8 cellular contexts compared by ENCODE assay signal in genomic region chr10:11863353-11864105, GRCh38. TPM values are rescaled to one million over a fixed set of nuclear protein-coding genes. Genes with fewer than 3 reads are reported as not detected.
A peak's percentile ranks its signal among the peaks of the same experiment; 100 is the strongest.
DNase-seq lines count a peak whose midpoint lies in the region; ATAC-seq and TF ChIP-seq lines count a peak whose summit lies in the region.

No MANE protein-coding gene starts in this region.

- no peaks in the 10 kb centered on the region for H3K27me3 ChIP-seq in H7 (ENCODE audit: control insufficient read depth, insufficient read depth, low read length)

- H3K36me3 ChIP-seq in H7 (replicated peaks; ENCODE audit: control insufficient read depth, insufficient read depth, low read length): no peaks in the 10 kb centered on the region

- DNase-seq in activated T-cell treated with anti-CD3 and anti-CD28 coated beads for 24 hours (ENCODE audit: low read depth) (peak; percentile 51), omental fat pad (ENCODE audit: low spot score) (no peak), H7 (no peak), 8988T (no peak)
- no peak for DNase-seq in activated T-cell treated with anti-CD3 and anti-CD28 coated beads, Interleukin-2, amount 50 U/mL, for 1 hour
- peak; percentile 69 for DNase-seq in activated CD4-positive, alpha-beta T cell treated with anti-CD3 and anti-CD28 coated beads for 48 hours
- DNase-seq in stimulated activated CD4-positive, alpha-beta T cell treated with anti-CD3 and anti-CD28 coated beads, Interleukin-12 subunit alpha, Interleukin-12 subunit beta, amount 100 ng/mL, for 48 hours (ENCODE audit: low read depth in 2 of 3, low spot score in 1 of 3): peak; percentile 10 to 37 (median 17)

- ATAC-seq in HG03280 (IDR thresholded peaks at IDR 0.05; ENCODE audit: unreplicated experiment): peak; percentile 92
- ATAC-seq in omental fat pad (ENCODE audit: low FRiP score): no peak

- no peak overlapping the region for H3K4me3 ChIP-seq in H7 (ENCODE audit: insufficient read depth, low read depth, low read length)

- TF ChIP-seq CTCF in omental fat pad (IDR thresholded peaks at IDR 0.05): no peak

RNA-seq across cellular contexts. Expression of gene PROSER2, which starts 40.4 kb away (rescaled TPM):
- 1 to 10 TPM; 1.1 to 8.2 (median 6.3) TPM for total RNA-seq in omental fat pad
- total RNA-seq in H7 (2014; rRNA removed; shearing (Covaris generic)): 15.0 and 16.4 TPM in 2 replicates

Comparison
In these comparisons a context has a peak if more than half of its experiments do, and no peak if none do; other contexts are left out.
1. DNase-seq: peak in activated T-cell treated with anti-CD3 and anti-CD28 coated beads for 24 hours (single experiment), activated CD4-positive, alpha-beta T cell treated with anti-CD3 and anti-CD28 coated beads for 48 hours (single experiment) and stimulated activated CD4-positive, alpha-beta T cell treated with anti-CD3 and anti-CD28 coated beads, Interleukin-12 subunit alpha, Interleukin-12 subunit beta, amount 100 ng/mL, for 48 hours (3 of 3); none in activated T-cell treated with anti-CD3 and anti-CD28 coated beads, Interleukin-2, amount 50 U/mL, for 1 hour (single experiment), omental fat pad (single experiment), H7 (single experiment) and 8988T (single experiment).